In the genomic region with DNA sequence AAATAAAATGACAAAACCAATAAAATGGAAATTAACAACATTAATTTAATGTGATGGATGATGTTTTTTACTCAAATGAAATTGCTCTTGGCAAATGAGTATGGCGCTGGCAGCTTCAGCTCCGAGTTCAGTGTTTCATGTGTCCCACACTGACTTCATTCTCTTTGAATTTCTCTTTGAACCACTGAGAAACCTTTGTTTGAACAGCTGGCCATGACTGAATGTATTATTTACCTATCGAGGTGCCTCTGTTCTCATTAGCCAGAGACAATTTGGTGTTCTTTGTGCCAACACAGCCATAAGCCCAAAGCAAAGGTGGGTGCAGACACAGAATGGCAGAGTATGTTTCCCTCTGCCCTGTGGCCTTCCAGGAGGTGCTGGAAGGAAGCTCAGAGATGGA, we compare ENCODE assay signal across 26 cellular contexts. TPM values are rescaled to one million over a fixed set of nuclear protein-coding genes. Genes with fewer than 3 reads are reported as not detected.
A peak's percentile ranks its signal among the peaks of the same experiment; 100 is the strongest.
DNase-seq lines count a peak whose midpoint lies in the region; ATAC-seq and TF ChIP-seq lines count a peak whose summit lies in the region.
"Had no signal": no experiment of that assay in that cellular context is flagged by ENCODE, and none has a peak within 500 bp of the region (broad histone marks: within the 10 kb centered on the region; RNA-seq: fewer than 3 reads in every experiment).

No MANE protein-coding gene starts in this region.

- H3K36me3 ChIP-seq in body of pancreas (replicated peaks in 1 of 2; ENCODE audit: insufficient read depth in 1 of 2, low read depth in 2 of 2): no peaks in the 10 kb centered on the region
- H3K36me3 ChIP-seq: thoracic aorta had no signal

- H3K9me3 ChIP-seq in body of pancreas: no peaks in the 10 kb centered on the region
- H3K9me3 ChIP-seq: thoracic aorta had no signal

- H3K4me3 ChIP-seq in body of pancreas: no peak overlapping the region
- H3K4me3 ChIP-seq: GM12878, thoracic aorta had no signal

- H3K27me3 ChIP-seq in body of pancreas: no peaks in the 10 kb centered on the region

- no peak overlapping the region for H3K27ac ChIP-seq in body of pancreas
- H3K27ac ChIP-seq: thoracic aorta had no signal

- DNase-seq in NCI-H1092 (lab: John Stamatoyannopoulos, UW): peak; percentile 98
- peak; percentile 96 for DNase-seq in NCI-H146 (lab: John Stamatoyannopoulos, UW)
- DNase-seq in NCI-H510A (lab: John Stamatoyannopoulos, UW): peak; percentile 49
- DNase-seq in body of pancreas: peak; percentile 11 to 48 (median 24)
- DNase-seq in left colon: no peak
- DNase-seq: activated CD4-positive, alpha-beta T cell treated with anti-CD3 and anti-CD28 coated beads, Interleukin-2, amount 50 U/mL, for 48 hours; activated CD8-positive, alpha-beta memory T cell treated with anti-CD3 and anti-CD28 coated beads, Interleukin-2, amount 50 U/mL, for 48 hours; activated effector memory CD4-positive, alpha-beta T cell treated with Interleukin-2 at 50 U/mL for 16 hours; activated naive CD8-positive, alpha-beta T cell treated with anti-CD3 and anti-CD28 coated beads, Interleukin-2, amount 50 U/mL, for 24 hours; CD4-positive, alpha-beta T cell; DMS79 treated with DMSO at 0.1 percent for 48 hours; erythroblast; HCEC 1CT; KBM-7; mammary epithelial cell; NCI-H446 treated with DMSO at 0.1 percent for 48 hours; occipital lobe; small intestine; stimulated activated CD4-positive, alpha-beta T cell treated with anti-CD3 and anti-CD28 coated beads, Interleukin-2, amount 100 ng/mL, for 24 hours; T-helper 9 cell had no signal

- H3K4me1 ChIP-seq in body of pancreas: no peaks in the 10 kb centered on the region

- peak; percentile 47 for ATAC-seq in body of pancreas
- ATAC-seq in HG03469 (IDR thresholded peaks at IDR 0.05; ENCODE audit: unreplicated experiment): no peak
- ATAC-seq in left colon: no peak
- ATAC-seq in GM21526 (IDR thresholded peaks at IDR 0.05; ENCODE audit: low FRiP score, unreplicated experiment): no peak
- ATAC-seq: activated naive CD8-positive, alpha-beta T cell treated with anti-CD3 and anti-CD28 coated beads, Interleukin-2, amount 50 U/mL, for 24 hours; GM12878; stimulated activated effector memory CD8-positive, alpha-beta T cell treated with anti-CD3 and anti-CD28 coated beads, Interleukin-12 subunit alpha, Interleukin-12 subunit beta, amount 100 ng/mL, for 72 hours; WTC11 had no signal

- intact Hi-C loops in body of pancreas (cut with DNase I): no loop called here
- intact Hi-C loops in left colon (cut with DNase I, micrococcal nuclease): no loop called here

- TF ChIP-seq CTCF in body of pancreas (IDR thresholded peaks at IDR 0.05): no peak

- no peak for TF ChIP-seq POLR2A in body of pancreas (IDR thresholded peaks at IDR 0.05)

- WGBS in body of pancreas, 2 donors: 21 to 33% methylated on average over 3 of the region's 3 CpGs

RNA-seq across cellular contexts. Expression of a gene that starts 42.1 kb away (rescaled TPM):
- total RNA-seq in body of pancreas: 10 to 100 TPM in 1 of 2 donors, 1 to 10 TPM in 1; 1.0 to 11.9 TPM
- under 1 TPM; 0.31 to 0.34 TPM for total RNA-seq in left colon
- total RNA-seq: CD4-positive, alpha-beta T cell had no signal

Comparison
In these comparisons a context has a peak if more than half of its experiments do, and no peak if none do; other contexts are left out.
1. DNase-seq: peak in NCI-H1092 (single experiment), NCI-H146 (single experiment), NCI-H510A (single experiment) and body of pancreas (4 of 4); none in left colon (0 of 2).